19 cellular contexts compared by ENCODE assay signal in genomic region chr3:32709346-32709745, GRCh38.
"Had no signal": no experiment of that assay in that cellular context is flagged by ENCODE, and none has a peak within 500 bp of the region (broad histone marks: within the 10 kb centered on the region; RNA-seq: fewer than 3 reads in every experiment).

No MANE protein-coding gene starts in this region.

- H3K27me3 ChIP-seq: ovary, vagina had no signal

- H3K4me1 ChIP-seq: prostate gland had no signal

- H3K36me3 ChIP-seq: ovary, prostate gland had no signal

- H3K9me3 ChIP-seq: lower lobe of right lung, ovary, prostate gland, thoracic aorta, vagina had no signal

- H3K27ac ChIP-seq: lower lobe of right lung, ovary, prostate gland, thoracic aorta, vagina had no signal

- H3K9me3 Mint-ChIP-seq: activated naive CD8-positive, alpha-beta T cell treated with anti-CD3 and anti-CD28 coated beads for 36 hours; activated T-cell treated with anti-CD3 and anti-CD28 coated beads, Interleukin-2, amount 50 U/mL, for 24 hours; naive thymus-derived CD4-positive, alpha-beta T cell; type B pancreatic cell had no signal

- H3K27me3 Mint-ChIP-seq: activated naive CD8-positive, alpha-beta T cell treated with anti-CD3 and anti-CD28 coated beads for 36 hours; activated T-cell treated with anti-CD3 and anti-CD28 coated beads, Interleukin-2, amount 50 U/mL, for 24 hours; naive thymus-derived CD4-positive, alpha-beta T cell; T-helper 17 cell; type B pancreatic cell had no signal

- H3K27ac Mint-ChIP-seq: activated naive CD8-positive, alpha-beta T cell treated with anti-CD3 and anti-CD28 coated beads for 36 hours; activated T-cell treated with anti-CD3 and anti-CD28 coated beads, Interleukin-2, amount 50 U/mL, for 24 hours; T-helper 17 cell; type B pancreatic cell had no signal

- DNase-seq: activated CD4-positive, alpha-beta T cell treated with anti-CD3 and anti-CD28 coated beads, Interleukin-2, amount 50 U/mL, for 1 hour; activated naive CD4-positive, alpha-beta T cell treated with Interleukin-2 at 50 U/mL for 16 hours; activated naive CD8-positive, alpha-beta T cell treated with anti-CD3 and anti-CD28 coated beads for 36 hours; activated T-cell treated with anti-CD3 and anti-CD28 coated beads, Interleukin-2, amount 50 U/mL, for 24 hours; cortex of kidney; foreskin fibroblast; kidney; lower lobe of right lung; naive thymus-derived CD4-positive, alpha-beta T cell; ovary; stimulated activated CD4-positive, alpha-beta T cell treated with anti-CD3 and anti-CD28 coated beads, Interleukin-4, amount 100 ng/mL, for 24 hours; stimulated activated naive CD4-positive, alpha-beta T cell treated with Interleukin-2 at 50 U/mL for 16 hours; T-helper 17 cell had no signal

- H3K4me3 ChIP-seq: lower lobe of right lung, ovary, prostate gland, thoracic aorta, vagina had no signal

- H3K4me3 Mint-ChIP-seq: activated naive CD8-positive, alpha-beta T cell treated with anti-CD3 and anti-CD28 coated beads for 36 hours; activated T-cell treated with anti-CD3 and anti-CD28 coated beads, Interleukin-2, amount 50 U/mL, for 24 hours; naive thymus-derived CD4-positive, alpha-beta T cell; type B pancreatic cell had no signal

- ATAC-seq: activated CD4-positive, CD25-positive, alpha-beta regulatory T cell treated with anti-CD3 and anti-CD28 coated beads, Interleukin-2, amount 50 U/mL, for 24 hours; left lobe of liver; lower lobe of right lung; naive thymus-derived CD4-positive, alpha-beta T cell; T-helper 17 cell had no signal
